9 cellular contexts compared by ENCODE assay signal in genomic region chr11:66051371-66051765, GRCh38. TPM values are rescaled to one million over a fixed set of nuclear protein-coding genes. Genes with fewer than 3 reads are reported as not detected.
A peak's percentile ranks its signal among the peaks of the same experiment; 100 is the strongest.
DNase-seq lines count a peak whose midpoint lies in the region; ATAC-seq, FAIRE-seq and TF ChIP-seq lines count a peak whose summit lies in the region.
"Had no signal": no experiment of that assay in that cellular context is flagged by ENCODE, and none has a peak within 500 bp of the region (broad histone marks: within the 10 kb centered on the region; RNA-seq: fewer than 3 reads in every experiment).

No MANE protein-coding gene starts in this region.

- no peaks in the 10 kb centered on the region for H3K9me3 Mint-ChIP-seq in T-cell

- peak overlapping the region; percentile 88 to 92 for H3K27ac Mint-ChIP-seq in T-cell

- H3K9me3 ChIP-seq in skeletal muscle satellite cell (replicated peaks; ENCODE audit: low read length) = no peaks in the 10 kb centered on the region

- peak overlapping the region; percentile 97 to 100 (median 98) for H3K4me3 Mint-ChIP-seq in T-cell

- no peak for TF ChIP-seq CTCF in foreskin fibroblast (IDR thresholded peaks at IDR 0.05; ENCODE audit: low read depth, low read length)

- peak overlapping the region; percentile 80 for H3K4me2 ChIP-seq in skeletal muscle satellite cell (ENCODE audit: low read length)

- peaks cover 10% of the 10 kb centered on the region for H3K36me3 Mint-ChIP-seq in T-cell

- H3K4me3 ChIP-seq in foreskin fibroblast (ENCODE audit: low read depth in 1 of 2, low read length in 2 of 2) (peak overlapping the region; percentile 70 to 91), skeletal muscle satellite cell (ENCODE audit: low read length) (peak overlapping the region; percentile 98)

- H3K9ac ChIP-seq in skeletal muscle satellite cell (ENCODE audit: low read depth, low read length) = peak overlapping the region; percentile 98

- CTCF ChIA-PET in T-cell (lab: Charles Lee) = interaction anchor here in 1 of 2 donors (1.3 kb wide), 1 partner anchor 14 kb away, joined by 4 read pairs; no protein-coding TSS in a partner anchor

- H3K36me3 ChIP-seq in skeletal muscle satellite cell (ENCODE audit: insufficient read depth, low read length) = peaks cover 19% of the 10 kb centered on the region

- FAIRE-seq in GM19239 (lab: Jason Lieb, UNC) = peak; percentile 11
- FAIRE-seq: endometrium had no signal

- H3K4me1 ChIP-seq in skeletal muscle satellite cell (ENCODE audit: control insufficient read depth, insufficient read depth, low read length) = peaks cover 24% of the 10 kb centered on the region

- peaks cover 4 to 6% of the 10 kb centered on the region in 2 donors for H3K27me3 Mint-ChIP-seq in T-cell

- ATAC-seq in T-cell (replicated peaks in 1 of 4) (no peak), GM21737 (IDR thresholded peaks at IDR 0.05; ENCODE audit: unreplicated experiment) (no peak)

- peaks cover 30 to 38% (median 32%) of the 10 kb centered on the region in 3 donors for H3K4me1 Mint-ChIP-seq in T-cell

- no peaks in the 10 kb centered on the region for H3K27me3 ChIP-seq in skeletal muscle satellite cell (ENCODE audit: control insufficient read depth, insufficient read depth, low read length)

- POLR2A ChIA-PET in T-cell (lab: Charles Lee) = interaction anchor here in 1 of 2 donors (0.7 kb wide), 1 partner anchor 552 kb away, joined by 3 read pairs; no protein-coding TSS in a partner anchor

- DNase-seq in GM19239 (ENCODE audit: insufficient read length, low spot score) (no peak), T-cell (no peak), foreskin fibroblast (no peak), NCI-H1417 treated with DMSO at 0.1 percent for 48 hours (lab: John Stamatoyannopoulos, UW) (no peak), anterior cingulate cortex (lab: John Stamatoyannopoulos, UW) (no peak), NCI-H1092 treated with DMSO at 0.1 percent for 48 hours (lab: John Stamatoyannopoulos, UW) (no peak)

RNA-seq across cellular contexts. Expression of gene SF3B2, which starts 0.8 kb away (rescaled TPM):
- 100 to 1,000 TPM; 189 to 264 (median 224) TPM for total RNA-seq in T-cell
- total RNA-seq in skeletal muscle satellite cell (2012; rRNA removed) = 158 and 185 TPM in 2 replicates

RNA-seq across cellular contexts. Expression of gene GAL3ST3, which starts 2.4 kb away (rescaled TPM):
- under 1 TPM in 1 of 5 donors, not detected in 4; 0.18 TPM for total RNA-seq in T-cell
- not detected in 2 replicates for total RNA-seq in skeletal muscle satellite cell (2012; rRNA removed)

RNA-seq across cellular contexts. Expression of gene PACS1, which starts 18.7 kb away (rescaled TPM):
- 100 to 1,000 TPM; 222 to 268 (median 236) TPM for total RNA-seq in T-cell
- 16.4 and 17.0 TPM in 2 replicates for total RNA-seq in skeletal muscle satellite cell (2012; rRNA removed)

RNA-seq across cellular contexts. Expression of gene CATSPER1, which starts 25.1 kb away (rescaled TPM):
- total RNA-seq in T-cell = not detected
- 0.44 and 1.0 TPM in 2 replicates for total RNA-seq in skeletal muscle satellite cell (2012; rRNA removed)

RNA-seq across cellular contexts. Expression of gene CST6, which starts 39.6 kb away (rescaled TPM):
- not detected for total RNA-seq in T-cell
- total RNA-seq in skeletal muscle satellite cell (2012; rRNA removed) = 0.76 and 1.3 TPM in 2 replicates
